ENCODE assay signal across 20 cellular contexts in genomic region chr5:177099422-177100093, GRCh38. TPM values are rescaled to one million over a fixed set of nuclear protein-coding genes. Genes with fewer than 3 reads are reported as not detected.
DNase-seq lines count a peak whose midpoint lies in the region; ATAC-seq, FAIRE-seq and TF ChIP-seq lines count a peak whose summit lies in the region.
"Had no signal": no experiment of that assay in that cellular context is flagged by ENCODE, and none has a peak within 500 bp of the region (broad histone marks: within the 10 kb centered on the region; RNA-seq: fewer than 3 reads in every experiment).

No MANE protein-coding gene starts in this region.

- no peaks in the 10 kb centered on the region for H3K27me3 ChIP-seq in GM23338 (ENCODE audit: insufficient read depth)

- no peak for TF ChIP-seq POLR2A in A549 (IDR thresholded peaks at IDR 0.05; ENCODE audit: low read length)

- no peak overlapping the region for H3K4me2 ChIP-seq in A549
- peak overlapping the region; percentile 42; the same call in 1 of the 2 replicates for H3K4me2 ChIP-seq in GM23338
- H3K4me2 ChIP-seq in OCI-LY7 (ENCODE audit: low read length): no peak overlapping the region

- H2AFZ ChIP-seq in GM23338 (no peak overlapping the region), OCI-LY7 (ENCODE audit: low read length) (no peak overlapping the region)

- no peaks in the 10 kb centered on the region for H3K9me3 Mint-ChIP-seq in GM23338
- H3K9me3 Mint-ChIP-seq: HFFc6, natural killer cell had no signal

- intact Hi-C loops in OCI-LY7 (cut with micrococcal nuclease; ENCODE audit: unreplicated experiment): no loop called here
- intact Hi-C loops in mucosa of descending colon (cut with DNase I, micrococcal nuclease): no loop called here
- intact Hi-C loops in posterior vena cava (cut with DNase I): no loop called here

- peak overlapping the region; percentile 28; the same call in 1 of the 2 replicates for H3K27ac Mint-ChIP-seq in GM23338
- H3K27ac Mint-ChIP-seq: activated CD8-positive, alpha-beta memory T cell treated with anti-CD3 and anti-CD28 coated beads, Interleukin-2, amount 10 ng/mL, durations not matched to agents 7 days and 5 days; HFFc6; natural killer cell; T-helper 17 cell had no signal

- H3K27me3 Mint-ChIP-seq in GM23338 (ENCODE audit: insufficient read depth, low read depth, poor library complexity): peaks cover 12% of the 10 kb centered on the region

- no peak for TF ChIP-seq EP300 in A549 (IDR thresholded peaks at IDR 0.05)

- TF ChIP-seq CTCF in A549 (IDR thresholded peaks at IDR 0.05) (no peak), GM23338 (conservative IDR thresholded peaks at IDR 0.05; ENCODE audit: low read depth in 2 of 2) (0 out of 4 replicates have a peak, but pooled peaks of 1 of the 2 experiments have one; percentile 9), OCI-LY7 (conservative IDR thresholded peaks at IDR 0.05; ENCODE audit: low read length) (no peak), mucosa of descending colon (IDR thresholded peaks at IDR 0.05) (no peak)

- TF ChIP-seq RAD21 in A549 (conservative IDR thresholded peaks at IDR 0.05 in 1 of 2, IDR thresholded peaks at IDR 0.05 in 1 of 2): no peak

- H4K20me1 ChIP-seq in GM23338 (replicated peaks; ENCODE audit: insufficient read depth) (no peaks in the 10 kb centered on the region; the same call in 1 of the 2 replicates), OCI-LY7 (ENCODE audit: insufficient read depth, low read length) (no peaks in the 10 kb centered on the region)

- H3K4me1 Mint-ChIP-seq in GM23338: peaks cover 19% of the 10 kb centered on the region
- H3K4me1 Mint-ChIP-seq: activated CD8-positive, alpha-beta memory T cell treated with anti-CD3 and anti-CD28 coated beads, Interleukin-2, amount 10 ng/mL, durations not matched to agents 7 days and 5 days; natural killer cell had no signal

- no peak overlapping the region for H3K27ac ChIP-seq in A549
- H3K27ac ChIP-seq in GM23338 (ENCODE audit: low read depth): no peak overlapping the region
- H3K27ac ChIP-seq in OCI-LY7 (ENCODE audit: low read depth, low read length, poor library complexity, severe bottlenecking): no peak overlapping the region

- H3K4me3 Mint-ChIP-seq in GM23338: peak overlapping the region; percentile 24; the same call in 2 of the 3 replicates
- H3K4me3 Mint-ChIP-seq: activated CD8-positive, alpha-beta memory T cell treated with anti-CD3 and anti-CD28 coated beads, Interleukin-2, amount 10 ng/mL, durations not matched to agents 7 days and 5 days; HFFc6; natural killer cell; T-helper 17 cell had no signal

- H3K36me3 Mint-ChIP-seq in GM23338 (ENCODE audit: low read depth): peaks cover 12% of the 10 kb centered on the region; the same call in 2 of the 3 replicates
- H3K36me3 Mint-ChIP-seq: activated CD8-positive, alpha-beta memory T cell treated with anti-CD3 and anti-CD28 coated beads, Interleukin-2, amount 10 ng/mL, durations not matched to agents 7 days and 5 days; natural killer cell had no signal

- H3K4me3 ChIP-seq in A549 (no peak overlapping the region), GM23338 (0 out of 2 replicates have a peak overlapping the region, but pooled peaks have one; percentile 23), OCI-LY7 (ENCODE audit: low read depth, low read length, poor library complexity, severe bottlenecking) (no peak overlapping the region), mucosa of descending colon (no peak overlapping the region)
- H3K4me3 ChIP-seq: stomach had no signal

- no peaks in the 10 kb centered on the region for H3K9me3 ChIP-seq in A549
- no peaks in the 10 kb centered on the region for H3K9me3 ChIP-seq in OCI-LY7 (ENCODE audit: low read length)
- H3K9me3 ChIP-seq in mucosa of descending colon: no peaks in the 10 kb centered on the region
- H3K9me3 ChIP-seq: stomach had no signal

- ATAC-seq in A549 (peak; percentile 11 to 16; a peak in 4 of 6 replicates), GM23338 (peak; percentile 75), mucosa of descending colon (peak; percentile 71)
- ATAC-seq: activated CD4-positive, CD25-positive, alpha-beta regulatory T cell treated with anti-CD3 and anti-CD28 coated beads, Interleukin-2, amount 50 U/mL, for 24 hours; activated CD8-positive, alpha-beta memory T cell treated with anti-CD3 and anti-CD28 coated beads, Interleukin-2, amount 10 ng/mL, durations not matched to agents 7 days and 5 days; left ventricle myocardium superior; natural killer cell; T-helper 17 cell had no signal

- WGBS in A549 (ENCODE audit: missing lambda C conversion rate): 74% methylated on average over 13 of the region's 13 CpGs

- H3F3A ChIP-seq in GM23338 (replicated peaks; ENCODE audit: low read depth): 0 out of 2 replicates have a peak, but pooled peaks cover 4% of the 10 kb centered on the region

- H3K79me2 ChIP-seq in GM23338 (replicated peaks; ENCODE audit: insufficient read depth): no peaks in the 10 kb centered on the region
- no peaks in the 10 kb centered on the region for H3K79me2 ChIP-seq in OCI-LY7 (ENCODE audit: insufficient read depth, low read depth, low read length)

- DNase-seq in A549 (ENCODE audit: low read depth in 1 of 2, low spot score in 1 of 2) (no peak), GM23338 (ENCODE audit: low spot score) (peak; percentile 84), OCI-LY7 (ENCODE audit: low spot score) (peak; percentile 49), mucosa of descending colon (peak in 2 of 3 donors; percentile 50 to 64), HuH-7 (ENCODE audit: low spot score) (no peak), posterior vena cava (ENCODE audit: low spot score) (no peak), A172 (ENCODE audit: low spot score) (no peak)
- DNase-seq in activated T-cell treated with anti-CD3 and anti-CD28 coated beads, Interleukin-2, amount 50 U/mL, for 1 hour: no peak
- DNase-seq: activated CD8-positive, alpha-beta memory T cell treated with anti-CD3 and anti-CD28 coated beads, Interleukin-2, amount 10 ng/mL, durations not matched to agents 7 days and 5 days; aorta; HFFc6; KBM-7; left ventricle myocardium superior; natural killer cell; NCI-H1092; NCI-H2227 treated with DMSO at 0.1 percent for 48 hours; stomach; T-helper 17 cell had no signal

- CTCF ChIA-PET in A549 (lab: Yijun Ruan, JAX): interaction anchor here (0.7 to 8.1 kb wide), 4 partner anchors 12 to 113 kb away, joined by 3 to 103 read pairs (median 13); partner anchors contain the start of gene FGFR4
- CTCF ChIA-PET in OCI-LY7 (lab: Charles Lee; ENCODE audit: unreplicated experiment): no interaction called here

- BruUV-seq in OCI-LY7 (replicated peaks; lab: Mats Ljungman, UMichigan): no TSS peak

- H3K4me1 ChIP-seq in A549: peaks cover 11% of the 10 kb centered on the region
- peaks cover 18% of the 10 kb centered on the region for H3K4me1 ChIP-seq in GM23338 (ENCODE audit: insufficient read depth)
- peaks cover 5% of the 10 kb centered on the region for H3K4me1 ChIP-seq in OCI-LY7 (ENCODE audit: insufficient read depth, low read length, poor library complexity, severe bottlenecking)
- peaks cover 20% of the 10 kb centered on the region for H3K4me1 ChIP-seq in mucosa of descending colon (ENCODE audit: low read depth)

- no peaks in the 10 kb centered on the region for H3K36me3 ChIP-seq in GM23338 (ENCODE audit: insufficient read depth)
- H3K36me3 ChIP-seq in OCI-LY7 (ENCODE audit: insufficient read depth, low read length): no peaks in the 10 kb centered on the region
- H3K36me3 ChIP-seq in mucosa of descending colon (ENCODE audit: low read depth): no peaks in the 10 kb centered on the region
- H3K36me3 ChIP-seq: stomach had no signal

- POLR2A ChIA-PET in A549 (lab: Yijun Ruan, JAX) (no interaction called here), OCI-LY7 (lab: Charles Lee) (no interaction called here)

- H3K9me2 ChIP-seq in GM23338 (ENCODE audit: insufficient read depth) (no peaks in the 10 kb centered on the region), OCI-LY7 (ENCODE audit: insufficient read depth, low read length) (no peaks in the 10 kb centered on the region)

- no peak for FAIRE-seq in A549 (lab: Jason Lieb, UNC)
- FAIRE-seq: D721Med had no signal

TF ChIP-seq in A549, 52 proteins besides CTCF, POLR2A, EP300 and RAD21:
- TF ChIP-seq JUNB (IDR thresholded peaks at IDR 0.05): no peak
- no peak for TF ChIP-seq CBX2 (IDR thresholded peaks at IDR 0.05; ENCODE audit: borderline replicate concordance, low read depth)
- TF ChIP-seq KDM5A (IDR thresholded peaks at IDR 0.05): no peak
- no peak for TF ChIP-seq RNF2 (IDR thresholded peaks at IDR 0.05; ENCODE audit: borderline replicate concordance, low read depth)

TF ChIP-seq in GM23338, 12 proteins besides CTCF, POLR2A, EP300 and RAD21:
- TF ChIP-seq ZNF114 (CRISPR knock-in tag; IDR thresholded peaks at IDR 0.05) (no peak), POLR2AphosphoS5 (IDR thresholded peaks at IDR 0.05; ENCODE audit: low read depth) (peak; percentile 36)

RNA-seq across cellular contexts. Expression of gene FGFR4, which starts 12.8 kb away (rescaled TPM):
- polyA plus RNA-seq in A549 (2011; rRNA removed) (31.8 and 34.7 TPM in 2 replicates), A549 (2017; fragmentation: RNase III; extraction: RNeasy Plus Mini Kit Qiagen cat#74134 plus additional on column Dnase treatment) (28.5 to 45.2 TPM (median 39.3 TPM) in 3 replicates), GM23338 (2016; fragmentation: Nextera tagmentation; extraction: Ambion mirVana) (40.3 and 43.4 TPM in 2 replicates)
- polyA plus RNA-seq in A549 (2012; cell fraction: cytosol; rRNA removed): 42.7 and 58.2 TPM in 2 replicates
- polyA plus RNA-seq in A549 (2012; cell fraction: nucleus; rRNA removed): 140 and 196 TPM in 2 replicates
- 46.7 and 47.0 TPM in 2 replicates for polyA minus RNA-seq in A549 (2011; rRNA and poly(A)+ RNA removed)
- 145 and 150 TPM in 2 replicates for total RNA-seq in GM23338 (2014; rRNA removed; shearing (Covaris generic))
- total RNA-seq in OCI-LY7 (2014; rRNA removed; shearing (Covaris generic)): 0.39 and 1.2 TPM in 2 replicates
- total RNA-seq in OCI-LY7 (2022) (3.5 and 4.5 TPM in 2 replicates), mucosa of descending colon (10 to 100 TPM; 25.3 to 60.3 (median 28.9) TPM), posterior vena cava (1 to 10 TPM; 1.0 to 1.5 TPM)
- 9.1 and 10.7 TPM in 2 replicates for total RNA-seq in A172 (2014; rRNA removed; shearing (Covaris generic))

RNA-seq across cellular contexts. Expression of gene NSD1, which starts 34.0 kb away (rescaled TPM):
- polyA plus RNA-seq in A549 (2011; rRNA removed) (35.5 and 38.2 TPM in 2 replicates), A549 (2017; fragmentation: RNase III; extraction: RNeasy Plus Mini Kit Qiagen cat#74134 plus additional on column Dnase treatment) (15.2 to 16.7 TPM (median 16.3 TPM) in 3 replicates), GM23338 (2016; fragmentation: Nextera tagmentation; extraction: Ambion mirVana) (82.5 and 96.4 TPM in 2 replicates)
- polyA plus RNA-seq in A549 (2012; cell fraction: cytosol; rRNA removed): 6.2 and 8.1 TPM in 2 replicates
- 8.4 and 9.5 TPM in 2 replicates for polyA plus RNA-seq in A549 (2012; cell fraction: nucleus; rRNA removed)
- 56.8 and 59.0 TPM in 2 replicates for polyA minus RNA-seq in A549 (2011; rRNA and poly(A)+ RNA removed)
- total RNA-seq in GM23338 (2014; rRNA removed; shearing (Covaris generic)): 85.9 and 106 TPM in 2 replicates
- 59.6 and 64.3 TPM in 2 replicates for total RNA-seq in OCI-LY7 (2014; rRNA removed; shearing (Covaris generic))
- total RNA-seq in OCI-LY7 (2022) (132 and 142 TPM in 2 replicates), mucosa of descending colon (100 to 1,000 TPM in 1 of 3 donors, 10 to 100 TPM in 2; 59.3 to 103 (median 69.7) TPM), posterior vena cava (10 to 100 TPM; 60.5 to 67.6 TPM)
- 39.9 and 48.6 TPM in 2 replicates for total RNA-seq in A172 (2014; rRNA removed; shearing (Covaris generic))

Comparison
In these comparisons a context has a peak if more than half of its experiments do, and no peak if none do; other contexts are left out.
1. ATAC-seq: peak in every context shown above with its lines; median percentile 75 in GM23338; 71 in mucosa of descending colon; 14 in A549.
2. DNase-seq: peak in GM23338 (single experiment), OCI-LY7 (single experiment) and mucosa of descending colon (2 of 3); none in A549 (0 of 2), HuH-7 (single experiment), posterior vena cava (single experiment), activated T-cell treated with anti-CD3 and anti-CD28 coated beads, Interleukin-2, amount 50 U/mL, for 1 hour (single experiment) and A172 (single experiment).